12 cellular contexts compared by ENCODE assay signal in genomic region chr12:3152013-3152412, GRCh38.
A peak's percentile ranks its signal among the peaks of the same experiment; 100 is the strongest.
DNase-seq lines count a peak whose midpoint lies in the region; ATAC-seq and TF ChIP-seq lines count a peak whose summit lies in the region.
"Had no signal": no experiment of that assay in that cellular context is flagged by ENCODE, and none has a peak within 500 bp of the region (broad histone marks: within the 10 kb centered on the region; RNA-seq: fewer than 3 reads in every experiment).

No MANE protein-coding gene starts in this region.

- H3K4me1 Mint-ChIP-seq in Caco-2 (ENCODE audit: low read depth, unreplicated experiment) (no peaks in the 10 kb centered on the region), endothelial cell (ENCODE audit: unreplicated experiment) (peaks cover 73% of the 10 kb centered on the region), neural progenitor cell (peaks cover 68% of the 10 kb centered on the region)

- no peak overlapping the region for H3K4me3 Mint-ChIP-seq in Caco-2 (ENCODE audit: unreplicated experiment)
- H3K4me3 Mint-ChIP-seq in endothelial cell (ENCODE audit: unreplicated experiment): no peak overlapping the region
- H3K4me3 Mint-ChIP-seq in neural progenitor cell: peak overlapping the region; percentile 30
- H3K4me3 Mint-ChIP-seq: IgD-negative memory B cell had no signal

- H3K9ac ChIP-seq in neural progenitor cell: no peak overlapping the region

- ATAC-seq in foreskin keratinocyte (no peak), HG03108 (IDR thresholded peaks at IDR 0.05; ENCODE audit: unreplicated experiment) (no peak)

- POLR2A ChIA-PET in Caco-2 (lab: Charles Lee): no interaction called here

- no peaks in the 10 kb centered on the region for H3K9me3 ChIP-seq in Caco-2
- H3K9me3 ChIP-seq in neural progenitor cell (ENCODE audit: low read depth): no peaks in the 10 kb centered on the region

- peak overlapping the region; percentile 14 for H3K4me2 ChIP-seq in neural progenitor cell

- H3K9me3 Mint-ChIP-seq in Caco-2 (ENCODE audit: unreplicated experiment) (no peaks in the 10 kb centered on the region), endothelial cell (ENCODE audit: unreplicated experiment) (no peaks in the 10 kb centered on the region), neural progenitor cell (no peaks in the 10 kb centered on the region)
- H3K9me3 Mint-ChIP-seq: IgD-negative memory B cell had no signal

- intact Hi-C loops in Caco-2 (cut with micrococcal nuclease; ENCODE audit: unreplicated experiment): no loop called here

- DNase-seq in Caco-2: no peak
- peak; percentile 47 for DNase-seq in NCI-H1105 (lab: John Stamatoyannopoulos, UW)
- DNase-seq in endothelial cell (ENCODE audit: low spot score): peak; percentile 33
- peak; percentile 42 for DNase-seq in neural progenitor cell (ENCODE audit: low spot score)
- DNase-seq in NCI-H748 (lab: John Stamatoyannopoulos, UW; ENCODE audit: unreplicated experiment): no peak
- no peak for DNase-seq in activated T-cell treated with anti-CD3 and anti-CD28 coated beads for 4 hours
- DNase-seq in foreskin keratinocyte: no peak
- DNase-seq: foreskin melanocyte, NCI-H2107 had no signal

- no peak for TF ChIP-seq CTCF in Caco-2 (IDR thresholded peaks at IDR 0.05; ENCODE audit: insufficient read depth in 1 of 2, low read depth in 1 of 2, low read length in 1 of 2, severe bottlenecking in 1 of 2, unreplicated experiment in 1 of 2)
- no peak for TF ChIP-seq CTCF in endothelial cell (IDR thresholded peaks at IDR 0.05; ENCODE audit: unreplicated experiment)
- no peak for TF ChIP-seq CTCF in neural progenitor cell (IDR thresholded peaks at IDR 0.05)
- no peak for TF ChIP-seq CTCF in foreskin keratinocyte (conservative IDR thresholded peaks at IDR 0.05)

- H3K36me3 Mint-ChIP-seq in Caco-2 (ENCODE audit: insufficient read depth, unreplicated experiment) (no peaks in the 10 kb centered on the region), endothelial cell (ENCODE audit: low read depth, unreplicated experiment) (peaks cover 17% of the 10 kb centered on the region), neural progenitor cell (no peaks in the 10 kb centered on the region)
- H3K36me3 Mint-ChIP-seq: IgD-negative memory B cell had no signal

- no peaks in the 10 kb centered on the region for H3F3A ChIP-seq in neural progenitor cell (ENCODE audit: low read depth)

- no peaks in the 10 kb centered on the region for H3K27me3 Mint-ChIP-seq in Caco-2 (ENCODE audit: insufficient read depth, unreplicated experiment)
- peaks cover 5% of the 10 kb centered on the region for H3K27me3 Mint-ChIP-seq in endothelial cell (ENCODE audit: unreplicated experiment)
- peaks cover 5% of the 10 kb centered on the region for H3K27me3 Mint-ChIP-seq in neural progenitor cell (ENCODE audit: insufficient read depth, low read depth)

- no TSS peak for BruUV-seq in Caco-2 (replicated peaks; lab: Mats Ljungman, UMichigan)

- H3K4me3 ChIP-seq in Caco-2 (ENCODE audit: low read depth, low read length) (no peak overlapping the region), neural progenitor cell (no peak overlapping the region)

- H3K4me1 ChIP-seq in Caco-2 (no peaks in the 10 kb centered on the region), neural progenitor cell (peaks cover 24% of the 10 kb centered on the region), foreskin keratinocyte (no peaks in the 10 kb centered on the region)

- H2AFZ ChIP-seq in neural progenitor cell (replicated peaks): no peak overlapping the region

- H3K27ac Mint-ChIP-seq in Caco-2 (ENCODE audit: unreplicated experiment) (peak overlapping the region; percentile 13), endothelial cell (ENCODE audit: unreplicated experiment) (peak overlapping the region; percentile 75), neural progenitor cell (no peak overlapping the region)
- H3K27ac Mint-ChIP-seq: IgD-negative memory B cell had no signal

- H3K36me3 ChIP-seq in Caco-2 (ENCODE audit: control insufficient read depth, insufficient read depth, low read length): no peaks in the 10 kb centered on the region
- no peaks in the 10 kb centered on the region for H3K36me3 ChIP-seq in neural progenitor cell

- CTCF ChIA-PET in Caco-2 (lab: Charles Lee): interaction anchor here (0.6 kb wide), 1 partner anchor 731 kb away, joined by 3 read pairs; no protein-coding TSS in a partner anchor

- no peaks in the 10 kb centered on the region for H3K79me2 ChIP-seq in neural progenitor cell (ENCODE audit: low read depth)

- H3K27me3 ChIP-seq in Caco-2 (replicated peaks; ENCODE audit: control insufficient read depth, insufficient read depth, low read length) (no peaks in the 10 kb centered on the region), neural progenitor cell (no peaks in the 10 kb centered on the region), foreskin keratinocyte (no peaks in the 10 kb centered on the region)

- H3K27ac ChIP-seq in neural progenitor cell (no peak overlapping the region), foreskin keratinocyte (no peak overlapping the region)
- H3K27ac ChIP-seq: RWPE1 had no signal

- H4K20me1 ChIP-seq in neural progenitor cell (ENCODE audit: low read depth): peaks cover 14% of the 10 kb centered on the region

Comparison
In these comparisons a context has a peak if more than half of its experiments do, and no peak if none do; other contexts are left out.
1. DNase-seq: peak in NCI-H1105 (single experiment), endothelial cell (single experiment) and neural progenitor cell (single experiment); none in Caco-2 (0 of 2), NCI-H748 (single experiment), activated T-cell treated with anti-CD3 and anti-CD28 coated beads for 4 hours (single experiment) and foreskin keratinocyte (0 of 2).